19 cellular contexts compared by ENCODE assay signal in genomic region chr17:44807817-44808155, GRCh38. TPM values are rescaled to one million over a fixed set of nuclear protein-coding genes. Genes with fewer than 3 reads are reported as not detected.
DNase-seq lines count a peak whose midpoint lies in the region; ATAC-seq, FAIRE-seq and TF ChIP-seq lines count a peak whose summit lies in the region.
"Had no signal": no experiment of that assay in that cellular context is flagged by ENCODE, and none has a peak within 500 bp of the region (broad histone marks: within the 10 kb centered on the region; RNA-seq: fewer than 3 reads in every experiment).

No MANE protein-coding gene starts in this region.

- TF ChIP-seq CTCF in astrocyte (IDR thresholded peaks at IDR 0.05; ENCODE audit: insufficient read depth, low read depth, low read length) (no peak), neural progenitor cell (IDR thresholded peaks at IDR 0.05) (no peak), omental fat pad (IDR thresholded peaks at IDR 0.05) (no peak)

- H3K4me2 ChIP-seq in astrocyte (ENCODE audit: low read length), result peak overlapping the region; percentile 19
- no peak overlapping the region for H3K4me2 ChIP-seq in neural progenitor cell

- H3K27ac ChIP-seq in astrocyte (ENCODE audit: low read depth, low read length), result no peak overlapping the region
- no peak overlapping the region for H3K27ac ChIP-seq in neural progenitor cell

- intact Hi-C loops in posterior vena cava (cut with DNase I), result no loop called here
- intact Hi-C loops in activated T-helper 1 cell treated with anti-CD3 and anti-CD28 coated beads, Interleukin-12 subunit alpha, Interleukin-12 subunit beta, Interleukin-2, Interleukin-4 antibody, amounts not matched to agents 30 ng/mL and 10 ng/mL and 1 ng/mL, durations not matched to agents 14 hours and 24 hours and 36 hours (cut with micrococcal nuclease), result no loop called here

- H3K36me3 ChIP-seq in astrocyte (ENCODE audit: insufficient read depth, low read length), result peaks cover 16% of the 10 kb centered on the region
- H3K36me3 ChIP-seq in neural progenitor cell, result peaks cover 11% of the 10 kb centered on the region

- peaks cover 9% of the 10 kb centered on the region for H3K4me1 Mint-ChIP-seq in astrocyte (ENCODE audit: low read depth, unreplicated experiment)
- no peaks in the 10 kb centered on the region for H3K4me1 Mint-ChIP-seq in neural progenitor cell
- no peaks in the 10 kb centered on the region for H3K4me1 Mint-ChIP-seq in activated T-helper 1 cell treated with anti-CD3 and anti-CD28 coated beads, Interleukin-12 subunit alpha, Interleukin-12 subunit beta, Interleukin-2, Interleukin-4 antibody, amounts not matched to agents 30 ng/mL and 10 ng/mL and 1 ng/mL, durations not matched to agents 14 hours and 24 hours and 36 hours (ENCODE audit: low read depth)
- H3K4me1 Mint-ChIP-seq: activated naive CD4-positive, alpha-beta T cell treated with anti-CD3 and anti-CD28 coated beads, Interleukin-2, amount 50 U/mL, for 24 hours had no signal

- DNase-seq in D341Med (ENCODE audit: low spot score) (peak; percentile 92), LHCN-M2 (ENCODE audit: low read depth) (peak; percentile 27), astrocyte (ENCODE audit: low read depth) (no peak), posterior vena cava (ENCODE audit: low spot score) (peak; percentile 20), neural progenitor cell (ENCODE audit: low spot score) (no peak), omental fat pad (ENCODE audit: low spot score) (no peak)
- DNase-seq in activated T-helper 1 cell treated with anti-CD3 and anti-CD28 coated beads, Interleukin-12 subunit alpha, Interleukin-12 subunit beta, Interleukin-2, Interleukin-4 antibody, amounts not matched to agents 30 ng/mL and 10 ng/mL and 1 ng/mL, durations not matched to agents 14 hours and 24 hours and 36 hours (ENCODE audit: low spot score), result no peak
- DNase-seq: activated CD4-positive, alpha-beta T cell treated with anti-CD3 and anti-CD28 coated beads for 48 hours; activated T-cell treated with anti-CD3 and anti-CD28 coated beads for 4 hours; OCI-M1; posterior cingulate gyrus; T1000 had no signal

- no peak for FAIRE-seq in astrocyte (lab: Jason Lieb, UNC)
- FAIRE-seq: H1 had no signal

- H3K4me1 ChIP-seq in astrocyte (ENCODE audit: insufficient read depth, low read length) (peaks cover 11% of the 10 kb centered on the region), neural progenitor cell (no peaks in the 10 kb centered on the region)

- H3K27me3 ChIP-seq in astrocyte (ENCODE audit: insufficient read depth, low read length), result no peaks in the 10 kb centered on the region
- H3K27me3 ChIP-seq in neural progenitor cell, result no peaks in the 10 kb centered on the region

- H3K27ac Mint-ChIP-seq in astrocyte (ENCODE audit: unreplicated experiment) (no peak overlapping the region), neural progenitor cell (no peak overlapping the region)
- H3K27ac Mint-ChIP-seq in activated T-helper 1 cell treated with anti-CD3 and anti-CD28 coated beads, Interleukin-12 subunit alpha, Interleukin-12 subunit beta, Interleukin-2, Interleukin-4 antibody, amounts not matched to agents 30 ng/mL and 10 ng/mL and 1 ng/mL, durations not matched to agents 14 hours and 24 hours and 36 hours, result no peak overlapping the region
- H3K27ac Mint-ChIP-seq: activated naive CD4-positive, alpha-beta T cell treated with anti-CD3 and anti-CD28 coated beads, Interleukin-2, amount 50 U/mL, for 24 hours; stimulated activated naive CD8-positive, alpha-beta T cell treated with anti-CD3 and anti-CD28 coated beads, Interleukin-15, Interleukin-2, amounts not matched to agents 100 ng/mL and 50 ng/mL, for 24 hours had no signal

- H3K9ac ChIP-seq in astrocyte (ENCODE audit: low read length) (peak overlapping the region; percentile 15), neural progenitor cell (no peak overlapping the region)

- H3K79me2 ChIP-seq in astrocyte (ENCODE audit: insufficient read depth, low read length) (peaks cover 93% of the 10 kb centered on the region), neural progenitor cell (ENCODE audit: low read depth) (peaks cover 100% of the 10 kb centered on the region)

- H3K36me3 Mint-ChIP-seq in astrocyte (ENCODE audit: low read depth, unreplicated experiment) (peaks cover 12% of the 10 kb centered on the region), neural progenitor cell (peaks cover 34% of the 10 kb centered on the region)
- no peaks in the 10 kb centered on the region for H3K36me3 Mint-ChIP-seq in activated T-helper 1 cell treated with anti-CD3 and anti-CD28 coated beads, Interleukin-12 subunit alpha, Interleukin-12 subunit beta, Interleukin-2, Interleukin-4 antibody, amounts not matched to agents 30 ng/mL and 10 ng/mL and 1 ng/mL, durations not matched to agents 14 hours and 24 hours and 36 hours (ENCODE audit: low read depth)

- H3K27me3 Mint-ChIP-seq in astrocyte (ENCODE audit: low read depth, unreplicated experiment) (no peaks in the 10 kb centered on the region), neural progenitor cell (ENCODE audit: insufficient read depth, low read depth) (peaks cover 2% of the 10 kb centered on the region)
- H3K27me3 Mint-ChIP-seq in activated T-helper 1 cell treated with anti-CD3 and anti-CD28 coated beads, Interleukin-12 subunit alpha, Interleukin-12 subunit beta, Interleukin-2, Interleukin-4 antibody, amounts not matched to agents 30 ng/mL and 10 ng/mL and 1 ng/mL, durations not matched to agents 14 hours and 24 hours and 36 hours (ENCODE audit: insufficient read depth), result peaks cover 6% of the 10 kb centered on the region
- H3K27me3 Mint-ChIP-seq: brain; stimulated activated naive CD8-positive, alpha-beta T cell treated with anti-CD3 and anti-CD28 coated beads, Interleukin-15, Interleukin-2, amounts not matched to agents 100 ng/mL and 50 ng/mL, for 24 hours had no signal

- peaks cover 7% of the 10 kb centered on the region for H3F3A ChIP-seq in neural progenitor cell (ENCODE audit: low read depth)

- H4K20me1 ChIP-seq in astrocyte (ENCODE audit: insufficient read depth, low read length) (peaks cover 27% of the 10 kb centered on the region), neural progenitor cell (ENCODE audit: low read depth) (peaks cover 93% of the 10 kb centered on the region)

- H3K9me3 Mint-ChIP-seq in astrocyte (ENCODE audit: unreplicated experiment), result no peaks in the 10 kb centered on the region
- H3K9me3 Mint-ChIP-seq in neural progenitor cell, result no peaks in the 10 kb centered on the region
- no peaks in the 10 kb centered on the region for H3K9me3 Mint-ChIP-seq in activated T-helper 1 cell treated with anti-CD3 and anti-CD28 coated beads, Interleukin-12 subunit alpha, Interleukin-12 subunit beta, Interleukin-2, Interleukin-4 antibody, amounts not matched to agents 30 ng/mL and 10 ng/mL and 1 ng/mL, durations not matched to agents 14 hours and 24 hours and 36 hours
- H3K9me3 Mint-ChIP-seq: activated naive CD4-positive, alpha-beta T cell treated with anti-CD3 and anti-CD28 coated beads, Interleukin-2, amount 50 U/mL, for 24 hours; brain; stimulated activated naive CD8-positive, alpha-beta T cell treated with anti-CD3 and anti-CD28 coated beads, Interleukin-15, Interleukin-2, amounts not matched to agents 100 ng/mL and 50 ng/mL, for 24 hours had no signal

- H3K4me3 ChIP-seq in astrocyte (ENCODE audit: insufficient read depth, low read depth, low read length), result no peak overlapping the region
- no peak overlapping the region for H3K4me3 ChIP-seq in neural progenitor cell

- H2AFZ ChIP-seq in astrocyte (ENCODE audit: low read depth, low read length) (no peak overlapping the region), neural progenitor cell (replicated peaks) (no peak overlapping the region)

- ATAC-seq in omental fat pad (ENCODE audit: low FRiP score), result no peak
- ATAC-seq: left lobe of liver had no signal

- no peak overlapping the region for H3K4me3 Mint-ChIP-seq in astrocyte (ENCODE audit: unreplicated experiment)
- no peak overlapping the region for H3K4me3 Mint-ChIP-seq in neural progenitor cell
- no peak overlapping the region for H3K4me3 Mint-ChIP-seq in activated T-helper 1 cell treated with anti-CD3 and anti-CD28 coated beads, Interleukin-12 subunit alpha, Interleukin-12 subunit beta, Interleukin-2, Interleukin-4 antibody, amounts not matched to agents 30 ng/mL and 10 ng/mL and 1 ng/mL, durations not matched to agents 14 hours and 24 hours and 36 hours
- H3K4me3 Mint-ChIP-seq: activated naive CD4-positive, alpha-beta T cell treated with anti-CD3 and anti-CD28 coated beads, Interleukin-2, amount 50 U/mL, for 24 hours; brain; stimulated activated naive CD8-positive, alpha-beta T cell treated with anti-CD3 and anti-CD28 coated beads, Interleukin-15, Interleukin-2, amounts not matched to agents 100 ng/mL and 50 ng/mL, for 24 hours had no signal

- H3K9me3 ChIP-seq in astrocyte (ENCODE audit: insufficient read depth, low read depth, low read length), result no peaks in the 10 kb centered on the region
- no peaks in the 10 kb centered on the region for H3K9me3 ChIP-seq in neural progenitor cell (ENCODE audit: low read depth)

RNA-seq across cellular contexts. Expression of gene GJC1, which starts 22.3 kb away (rescaled TPM):
- total RNA-seq in LHCN-M2 (2014; rRNA removed) (23.7 and 24.6 TPM in 2 replicates), astrocyte (28.0 and 38.4 TPM in 2 replicates), posterior vena cava (10 to 100 TPM; 30.4 to 80.8 TPM), neural progenitor cell (ENCODE audit: low replicate concordance) (63.4 and 76.9 TPM in 2 replicates), omental fat pad (10 to 100 TPM in 3 of 4 donors, 1 to 10 TPM in 1; 7.4 to 32.3 (median 14.5) TPM)
- polyA plus RNA-seq in LHCN-M2 (2012), result 18.9 TPM
- total RNA-seq in activated T-helper 1 cell treated with anti-CD3 and anti-CD28 coated beads, Interleukin-12 subunit alpha, Interleukin-12 subunit beta, Interleukin-2, Interleukin-4 antibody, amounts not matched to agents 30 ng/mL and 10 ng/mL and 1 ng/mL, durations not matched to agents 14 hours and 24 hours and 36 hours, result 4.7 and 5.7 TPM in 2 replicates

RNA-seq across cellular contexts. Expression of gene HIGD1B, which starts 39.9 kb away (rescaled TPM):
- total RNA-seq in LHCN-M2 (2014; rRNA removed), result not detected in 2 replicates
- polyA plus RNA-seq in LHCN-M2 (2012), result not detected
- not detected in 2 replicates for total RNA-seq in astrocyte
- total RNA-seq in posterior vena cava, result 1 to 10 TPM; 1.8 to 1.9 TPM
- total RNA-seq in neural progenitor cell (ENCODE audit: low replicate concordance), result not detected in 2 replicates
- not detected in 2 replicates for total RNA-seq in activated T-helper 1 cell treated with anti-CD3 and anti-CD28 coated beads, Interleukin-12 subunit alpha, Interleukin-12 subunit beta, Interleukin-2, Interleukin-4 antibody, amounts not matched to agents 30 ng/mL and 10 ng/mL and 1 ng/mL, durations not matched to agents 14 hours and 24 hours and 36 hours
- total RNA-seq in omental fat pad, result 10 to 100 TPM in 1 of 4 donors, 1 to 10 TPM in 3; 2.1 to 17.8 (median 3.0) TPM
- total RNA-seq: Daoy, H1, left lobe of liver, SK-MEL-5 had no signal
- polyA plus RNA-seq: H1 had no signal

RNA-seq across cellular contexts. Expression of gene ADAM11, which starts 49.0 kb away (rescaled TPM):
- total RNA-seq in LHCN-M2 (2014; rRNA removed), result 0.26 and 0.40 TPM in 2 replicates
- 0.39 TPM for polyA plus RNA-seq in LHCN-M2 (2012)
- 0.43 and 0.65 TPM in 2 replicates for total RNA-seq in astrocyte
- under 1 TPM; 0.29 to 0.42 TPM for total RNA-seq in posterior vena cava
- total RNA-seq in neural progenitor cell (ENCODE audit: low replicate concordance), result 1.4 and 6.9 TPM in 2 replicates
- 0.32 and 0.52 TPM in 2 replicates for total RNA-seq in activated T-helper 1 cell treated with anti-CD3 and anti-CD28 coated beads, Interleukin-12 subunit alpha, Interleukin-12 subunit beta, Interleukin-2, Interleukin-4 antibody, amounts not matched to agents 30 ng/mL and 10 ng/mL and 1 ng/mL, durations not matched to agents 14 hours and 24 hours and 36 hours
- total RNA-seq in omental fat pad, result under 1 TPM; 0.19 to 0.72 (median 0.50) TPM

Comparison
In these comparisons a context has a peak if more than half of its experiments do, and no peak if none do; other contexts are left out.
1. DNase-seq: peak in D341Med (single experiment), LHCN-M2 (single experiment) and posterior vena cava (single experiment); none in astrocyte (single experiment), neural progenitor cell (single experiment), activated T-helper 1 cell treated with anti-CD3 and anti-CD28 coated beads, Interleukin-12 subunit alpha, Interleukin-12 subunit beta, Interleukin-2, Interleukin-4 antibody, amounts not matched to agents 30 ng/mL and 10 ng/mL and 1 ng/mL, durations not matched to agents 14 hours and 24 hours and 36 hours (single experiment) and omental fat pad (single experiment).